Comparison of ENCODE assay signal across 9 cellular contexts in genomic region chr1:235945775-235946565, GRCh38.
DNase-seq lines count a peak whose midpoint lies in the region; ATAC-seq and TF ChIP-seq lines count a peak whose summit lies in the region.
"Had no signal": no experiment of that assay in that cellular context is flagged by ENCODE, and none has a peak within 500 bp of the region (broad histone marks: within the 10 kb centered on the region; RNA-seq: fewer than 3 reads in every experiment).

No MANE protein-coding gene starts in this region.

- ATAC-seq in heart left ventricle (peak in 3 of 4 donors; percentile 45 to 77 (median 46)), HG03432 (IDR thresholded peaks at IDR 0.05; ENCODE audit: unreplicated experiment) (peak; percentile 77), esophagus mucosa (peak; percentile 51)

- H3K4me3 ChIP-seq in heart left ventricle: no peak overlapping the region

- peak overlapping the region in 1 of 12 donors; percentile 64 for H3K27ac ChIP-seq in heart left ventricle

- H3K27me3 ChIP-seq in heart left ventricle: no peaks in the 10 kb centered on the region

- H3K4me1 ChIP-seq in heart left ventricle: peaks cover 0 to 61% (median 0%) of the 10 kb centered on the region in 12 donors

- H3K36me3 ChIP-seq in heart left ventricle: no peaks in the 10 kb centered on the region

- DNase-seq in heart left ventricle (no peak), cardiac septum (ENCODE audit: low spot score) (no peak), mucosa of gallbladder (ENCODE audit: low spot score) (no peak), COLO668 (lab: John Stamatoyannopoulos, UW; ENCODE audit: unreplicated experiment) (no peak), GM19238 (ENCODE audit: insufficient read length, low spot score) (no peak)
- no peak for DNase-seq in activated effector memory CD4-positive, alpha-beta T cell treated with anti-CD3 and anti-CD28 coated beads, Interleukin-2, amount 50 U/mL, for 16 hours
- DNase-seq: NCI-H187 had no signal

- no peak for TF ChIP-seq POLR2A in heart left ventricle (IDR thresholded peaks at IDR 0.05)

- no peaks in the 10 kb centered on the region for H3K9me3 ChIP-seq in heart left ventricle

- 92 to 93% (median 92%) methylated on average over 15 of the region's 15 CpGs for WGBS in heart left ventricle, 4 donors

- no peak for TF ChIP-seq CTCF in heart left ventricle (IDR thresholded peaks at IDR 0.05)

- intact Hi-C loops in heart left ventricle (cut with DNase I) (loop anchor here in 1 of 10 donors (10.0 kb wide), 1 partner anchor 61 kb away; no protein-coding TSS in a partner anchor), cardiac septum (cut with DNase I) (no loop called here)
